Comparison of ENCODE assay signal across 7 cellular contexts in the genomic region with DNA sequence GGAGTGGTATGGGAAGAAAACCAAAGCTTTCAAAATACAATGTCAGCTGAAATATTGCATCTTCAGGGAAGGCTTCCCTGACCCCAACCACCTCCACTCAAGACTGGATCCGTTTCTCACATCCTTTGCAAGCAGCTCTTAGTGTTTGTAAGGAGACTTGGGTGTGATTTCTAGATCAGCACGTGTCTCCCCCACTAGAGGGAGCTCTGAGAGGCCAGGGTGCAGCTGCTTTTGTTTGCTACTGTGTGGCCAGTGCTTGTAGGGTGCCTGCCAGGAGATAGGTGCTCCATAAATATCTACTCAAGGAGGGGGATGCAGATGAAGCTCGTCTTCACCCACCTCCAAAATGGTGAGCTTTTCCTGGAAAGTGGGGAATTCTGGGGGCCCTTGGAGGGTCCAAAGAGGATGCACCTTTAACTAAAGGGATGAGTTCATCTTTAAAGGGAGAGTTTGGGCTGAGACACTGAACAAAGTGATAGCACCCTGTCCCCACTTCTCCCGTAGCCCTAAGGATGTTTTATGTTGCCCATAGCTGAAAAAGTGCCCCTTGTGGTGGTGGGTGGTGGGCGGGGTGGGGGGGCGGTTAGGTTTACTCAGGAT. TPM values are rescaled to one million over a fixed set of nuclear protein-coding genes. Genes with fewer than 3 reads are reported as not detected.
DNase-seq lines count a peak whose midpoint lies in the region; ATAC-seq and TF ChIP-seq lines count a peak whose summit lies in the region.

No MANE protein-coding gene starts in this region.

- H3K9ac ChIP-seq in colonic mucosa (ENCODE audit: low read depth in 2 of 2, low read length in 2 of 2): no peak overlapping the region
- no peak overlapping the region for H3K9ac ChIP-seq in mesenchymal stem cell (ENCODE audit: low read length)

- no peaks in the 10 kb centered on the region for H3K27me3 ChIP-seq in colonic mucosa
- peaks cover 13 to 58% of the 10 kb centered on the region in 2 experiments for H3K27me3 ChIP-seq in mesenchymal stem cell (ENCODE audit: control insufficient read depth in 1 of 2, insufficient read depth in 1 of 2, low read length in 2 of 2)

- H3K27ac ChIP-seq in colonic mucosa (no peak overlapping the region), mesenchymal stem cell (ENCODE audit: low read length, poor library complexity, severe bottlenecking) (no peak overlapping the region)

- H2AK5ac ChIP-seq in mesenchymal stem cell (ENCODE audit: low read length, severe bottlenecking): no peak overlapping the region

- H2BK15ac ChIP-seq in mesenchymal stem cell (ENCODE audit: low read depth, poor library complexity, severe bottlenecking): no peak overlapping the region

- H3K4me3 ChIP-seq in colonic mucosa (no peak overlapping the region), mesenchymal stem cell (ENCODE audit: insufficient read depth in 1 of 2, low read depth in 1 of 2, low read length in 2 of 2) (no peak overlapping the region)

- H2BK5ac ChIP-seq in mesenchymal stem cell (ENCODE audit: low read depth, low read length, poor library complexity, severe bottlenecking): no peak overlapping the region

- no peak overlapping the region for H2AFZ ChIP-seq in mesenchymal stem cell (ENCODE audit: low read depth, low read length)

- ATAC-seq in GM18519 (IDR thresholded peaks at IDR 0.05; ENCODE audit: low FRiP score, unreplicated experiment) (no peak), GM18498 (IDR thresholded peaks at IDR 0.05; ENCODE audit: unreplicated experiment) (no peak)

- 54% methylated on average over 6 of the region's 6 CpGs for WGBS in mesenchymal stem cell

- no peak overlapping the region for H3K4me2 ChIP-seq in mesenchymal stem cell (ENCODE audit: low read length, poor library complexity, severe bottlenecking)

- peak; percentile 55 for TF ChIP-seq CTCF in colonic mucosa (IDR thresholded peaks at IDR 0.05)

- H3K9me3 ChIP-seq in colonic mucosa (no peaks in the 10 kb centered on the region), mesenchymal stem cell (ENCODE audit: control insufficient read depth, low read length) (no peaks in the 10 kb centered on the region)

- no peak overlapping the region for H3K14ac ChIP-seq in mesenchymal stem cell (ENCODE audit: low read length in 2 of 2)

- no peaks in the 10 kb centered on the region for H3K4me1 ChIP-seq in colonic mucosa
- no peaks in the 10 kb centered on the region for H3K4me1 ChIP-seq in mesenchymal stem cell (ENCODE audit: control insufficient read depth, insufficient read depth, low read depth, low read length)

- H3K36me3 ChIP-seq in colonic mucosa: no peaks in the 10 kb centered on the region
- H3K36me3 ChIP-seq in mesenchymal stem cell (ENCODE audit: control insufficient read depth in 1 of 2, insufficient read depth in 2 of 2, low read depth in 1 of 2, low read length in 2 of 2): no peaks in the 10 kb centered on the region

- no peak overlapping the region for H3K18ac ChIP-seq in mesenchymal stem cell (ENCODE audit: low read depth in 1 of 2, low read length in 2 of 2)

- H4K8ac ChIP-seq in mesenchymal stem cell (ENCODE audit: low read length): no peak overlapping the region

- intact Hi-C loops in colonic mucosa (cut with DNase I): loop anchor here (5.0 to 10.0 kb wide), 3 partner anchors 206 to 353 kb away; no protein-coding TSS in a partner anchor

- DNase-seq in ELF-1 (ENCODE audit: low read depth, low spot score) (peak; percentile 68), HT-29 (ENCODE audit: low spot score) (peak; percentile 86), SKM-1 treated with dmso at 0.1 percent for 144 hours (lab: John Stamatoyannopoulos, UW; ENCODE audit: unreplicated experiment) (peak; percentile 25), colonic mucosa (peak; percentile 52), mesenchymal stem cell (peak; percentile 30)

- H2BK120ac ChIP-seq in mesenchymal stem cell (ENCODE audit: low read depth, low read length): no peak overlapping the region

- H3K23ac ChIP-seq in mesenchymal stem cell (ENCODE audit: low read length in 2 of 2): no peak overlapping the region

- H4K91ac ChIP-seq in mesenchymal stem cell (ENCODE audit: low read length): no peak overlapping the region

- no peak overlapping the region for H2BK12ac ChIP-seq in mesenchymal stem cell (ENCODE audit: low read length in 2 of 2)

- no peaks in the 10 kb centered on the region for H3K79me1 ChIP-seq in mesenchymal stem cell (replicated peaks; ENCODE audit: low read length, poor library complexity, severe bottlenecking)

- no peak overlapping the region for H3K4ac ChIP-seq in mesenchymal stem cell (ENCODE audit: low read depth in 1 of 2, low read length in 2 of 2)

RNA-seq across cellular contexts. Expression of gene MAFB, which starts 52.6 kb away (rescaled TPM):
- 0.53 and 0.76 TPM in 2 replicates for total RNA-seq in HT-29 (2014; rRNA removed; shearing (Covaris generic))
- 10 to 100 TPM in 1 of 2 donors, 1 to 10 TPM in 1; 2.8 to 11.2 TPM for total RNA-seq in colonic mucosa
- 3.1 TPM for polyA plus RNA-seq in mesenchymal stem cell (2013, experiment 1 of 2)
- polyA plus RNA-seq in mesenchymal stem cell (2013, experiment 2 of 2): 3.2 TPM

Comparison
In these comparisons a context has a peak if more than half of its experiments do, and no peak if none do; other contexts are left out.
1. DNase-seq: peak in every context shown above with its lines; median percentile 86 in HT-29; 68 in ELF-1; 52 in colonic mucosa; 30 in mesenchymal stem cell; 25 in SKM-1 treated with dmso at 0.1 percent for 144 hours.